ENCODE assay signal across 19 cellular contexts in the genomic region with DNA sequence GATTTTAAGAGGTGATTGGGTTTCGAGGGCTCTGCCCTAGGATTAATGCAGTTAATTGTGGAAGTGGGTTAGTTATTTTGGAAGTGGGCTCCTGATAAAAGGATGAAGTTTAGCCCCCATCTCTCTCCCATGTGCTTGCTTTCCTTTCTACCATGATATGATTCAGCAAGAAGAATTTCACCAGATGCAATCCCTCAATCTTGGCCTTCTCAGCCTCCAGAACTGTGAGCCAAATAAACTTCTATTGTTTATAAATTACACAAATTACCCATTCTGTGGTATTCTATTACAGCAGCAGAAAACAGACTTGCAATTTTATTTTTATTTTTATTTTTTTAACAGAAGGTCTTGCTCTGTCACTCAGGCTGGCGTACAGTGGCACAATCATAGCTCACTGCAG.
"Had no signal": no experiment of that assay in that cellular context is flagged by ENCODE, and none has a peak within 500 bp of the region (broad histone marks: within the 10 kb centered on the region; RNA-seq: fewer than 3 reads in every experiment).

No MANE protein-coding gene starts in this region.

- H3K4me3 ChIP-seq: gastroesophageal sphincter, heart right ventricle, mucosa of descending colon, tibial artery had no signal

- FAIRE-seq: urothelium cell line had no signal

- H2AFZ ChIP-seq: parathyroid adenoma had no signal

- ATAC-seq: gastroesophageal sphincter; heart right ventricle; left lobe of liver; mucosa of descending colon; naive thymus-derived CD8-positive, alpha-beta T cell; stimulated activated naive B cell treated with anti-CD40 and anti-IgM and Interleukin-4, amounts not matched to agents 10 μg/mL and 1 μg/mL and 100 μg/mL, for 72 hours; T-cell had no signal

- H3K36me3 ChIP-seq: gastroesophageal sphincter, heart right ventricle, neutrophil, tibial artery had no signal

- H3K4me1 ChIP-seq: parathyroid adenoma had no signal

- H3K79me2 ChIP-seq: parathyroid adenoma had no signal

- H3K9me3 ChIP-seq: gastroesophageal sphincter, mucosa of descending colon, neutrophil, tibial artery had no signal

- DNase-seq: activated naive CD8-positive, alpha-beta T cell treated with anti-CD3 and anti-CD28 coated beads for 36 hours; anterior cingulate cortex; cerebellar nuclear complex; heart right ventricle; islet precursor cell; mammary epithelial cell; mucosa of descending colon; naive thymus-derived CD8-positive, alpha-beta T cell; stimulated activated CD4-positive, alpha-beta T cell treated with anti-CD3 and anti-CD28 coated beads, Interleukin-15, amount 100 ng/mL, for 24 hours; stimulated activated CD4-positive, alpha-beta T cell treated with anti-CD3 and anti-CD28 coated beads, Interleukin-4, amount 100 ng/mL, for 1 hour; stimulated activated naive B cell treated with anti-CD40 and anti-IgM and Interleukin-4, amounts not matched to agents 10 μg/mL and 1 μg/mL and 100 μg/mL, for 72 hours; T-cell; T-helper 9 cell; tibial artery had no signal

- H3K9ac ChIP-seq: parathyroid adenoma had no signal

- H3K27me3 ChIP-seq: gastroesophageal sphincter, heart right ventricle, neutrophil had no signal

- H3K27ac ChIP-seq: gastroesophageal sphincter, heart right ventricle, neutrophil, parathyroid adenoma, tibial artery had no signal
